In the genomic region with DNA sequence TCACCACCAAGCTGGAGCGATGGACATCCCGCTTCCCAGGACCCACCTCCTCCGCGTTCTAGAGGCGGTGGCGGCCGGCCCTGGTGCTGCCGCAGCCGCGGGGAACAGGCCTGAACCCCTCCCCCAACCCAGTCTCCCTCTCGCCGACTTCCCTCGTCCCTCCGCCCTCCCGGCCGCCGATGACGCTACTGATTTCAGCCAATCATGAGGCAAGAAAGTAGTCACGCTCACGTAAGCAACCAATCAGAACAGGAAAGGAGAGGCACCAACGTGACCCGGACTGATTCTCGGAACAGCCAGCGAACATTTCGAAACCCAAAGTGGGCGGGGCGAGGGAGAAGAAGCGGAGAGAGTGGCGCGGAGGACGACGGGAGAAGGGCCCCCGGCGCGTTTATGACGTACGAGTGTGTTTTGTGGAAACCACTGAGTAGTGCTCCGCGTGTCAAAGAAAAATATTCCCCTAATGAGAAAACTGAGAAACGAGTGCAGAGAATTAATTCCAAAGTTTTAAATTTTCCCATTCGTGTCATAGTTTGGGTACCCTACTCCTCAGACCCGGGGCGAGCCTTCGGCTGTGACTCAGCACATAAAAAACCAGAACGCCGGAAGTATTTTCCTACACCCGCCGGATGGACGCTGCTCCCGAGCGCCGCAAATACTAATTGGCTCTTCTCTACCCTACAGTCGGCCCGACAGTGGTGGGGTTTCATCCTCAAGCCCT, we compare ENCODE assay signal across 8 cellular contexts. TPM values are rescaled to one million over a fixed set of nuclear protein-coding genes. Genes with fewer than 3 reads are reported as not detected.
DNase-seq lines count a peak whose midpoint lies in the region; ATAC-seq, FAIRE-seq and TF ChIP-seq lines count a peak whose summit lies in the region.

A gene with protein sequence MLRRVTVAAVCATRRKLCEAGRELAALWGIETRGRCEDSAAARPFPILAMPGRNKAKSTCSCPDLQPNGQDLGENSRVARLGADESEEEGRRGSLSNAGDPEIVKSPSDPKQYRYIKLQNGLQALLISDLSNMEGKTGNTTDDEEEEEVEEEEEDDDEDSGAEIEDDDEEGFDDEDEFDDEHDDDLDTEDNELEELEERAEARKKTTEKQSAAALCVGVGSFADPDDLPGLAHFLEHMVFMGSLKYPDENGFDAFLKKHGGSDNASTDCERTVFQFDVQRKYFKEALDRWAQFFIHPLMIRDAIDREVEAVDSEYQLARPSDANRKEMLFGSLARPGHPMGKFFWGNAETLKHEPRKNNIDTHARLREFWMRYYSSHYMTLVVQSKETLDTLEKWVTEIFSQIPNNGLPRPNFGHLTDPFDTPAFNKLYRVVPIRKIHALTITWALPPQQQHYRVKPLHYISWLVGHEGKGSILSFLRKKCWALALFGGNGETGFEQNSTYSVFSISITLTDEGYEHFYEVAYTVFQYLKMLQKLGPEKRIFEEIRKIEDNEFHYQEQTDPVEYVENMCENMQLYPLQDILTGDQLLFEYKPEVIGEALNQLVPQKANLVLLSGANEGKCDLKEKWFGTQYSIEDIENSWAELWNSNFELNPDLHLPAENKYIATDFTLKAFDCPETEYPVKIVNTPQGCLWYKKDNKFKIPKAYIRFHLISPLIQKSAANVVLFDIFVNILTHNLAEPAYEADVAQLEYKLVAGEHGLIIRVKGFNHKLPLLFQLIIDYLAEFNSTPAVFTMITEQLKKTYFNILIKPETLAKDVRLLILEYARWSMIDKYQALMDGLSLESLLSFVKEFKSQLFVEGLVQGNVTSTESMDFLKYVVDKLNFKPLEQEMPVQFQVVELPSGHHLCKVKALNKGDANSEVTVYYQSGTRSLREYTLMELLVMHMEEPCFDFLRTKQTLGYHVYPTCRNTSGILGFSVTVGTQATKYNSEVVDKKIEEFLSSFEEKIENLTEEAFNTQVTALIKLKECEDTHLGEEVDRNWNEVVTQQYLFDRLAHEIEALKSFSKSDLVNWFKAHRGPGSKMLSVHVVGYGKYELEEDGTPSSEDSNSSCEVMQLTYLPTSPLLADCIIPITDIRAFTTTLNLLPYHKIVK (minus strand): TSS at position 112 of the 721 bp plus-strand sequence. CDS start 112 bp downstream, outside the sequence.

- 0 to 1% (median 0%) methylated on average over 52 to 54 of the region's 54 CpGs for WGBS in small intestine, 3 donors

- H3K4me3 ChIP-seq in WI38 (ENCODE audit: low read depth, low read length) (peak within 1 kb of the TSS; percentile 100), cardiac fibroblast (replicated peaks in 1 of 2; ENCODE audit: low read depth in 2 of 2, low read length in 2 of 2) (peak within 1 kb of the TSS; percentile 79 to 81), small intestine (ENCODE audit: low read depth in 1 of 2, low read length in 2 of 2) (peak within 1 kb of the TSS; percentile 71 to 78)

- peak; percentile 87 for TF ChIP-seq POLR2A in GM18951 (IDR thresholded peaks at IDR 0.05; ENCODE audit: extremely low read depth, insufficient read depth, insufficient read length)

- peak within 1 kb of the TSS; percentile 92 to 99 for H3K27ac ChIP-seq in small intestine (ENCODE audit: low read depth in 1 of 2, low read length in 1 of 2)

- peaks cover 8 to 9% of the 10 kb centered on the region in 2 donors for H3K4me1 ChIP-seq in small intestine (ENCODE audit: control insufficient read depth in 2 of 2, insufficient read depth in 1 of 2, low read depth in 1 of 2, low read length in 1 of 2)

- no peak for TF ChIP-seq CTCF in WI38 (IDR thresholded peaks at IDR 0.05; ENCODE audit: low read depth, low read length)
- no peak for TF ChIP-seq CTCF in cardiac fibroblast (IDR thresholded peaks at IDR 0.05; ENCODE audit: low read depth, low read length)

- in situ Hi-C loops in GM18951 (cut with MboI; ENCODE audit: low sequenced_read_pairs, unreplicated experiment): no loop called here

- FAIRE-seq in small intestine (lab: Jason Lieb, UNC): peak; percentile 78

- H3K27me3 ChIP-seq in small intestine (ENCODE audit: control insufficient read depth in 2 of 2, insufficient read depth in 2 of 2, low read length in 2 of 2): no peaks in the 10 kb centered on the region

- no peaks in the 10 kb centered on the region for H3K9me3 ChIP-seq in small intestine (ENCODE audit: control insufficient read depth, low read depth)

- ATAC-seq in HG03175 (IDR thresholded peaks at IDR 0.05; ENCODE audit: unreplicated experiment): peak; percentile 91

- H3K36me3 ChIP-seq in small intestine (ENCODE audit: control insufficient read depth in 2 of 2, insufficient read depth in 2 of 2, low read length in 2 of 2): no peaks in the 10 kb centered on the region

- peak; percentile 95 for DNase-seq in AG08396 (ENCODE audit: low spot score)
- peak; percentile 100 for DNase-seq in NCI-H2227 treated with DMSO at 0.1 percent for 48 hours (lab: John Stamatoyannopoulos, UW)
- peak; percentile 100 for DNase-seq in cardiac fibroblast (ENCODE audit: low read depth in 2 of 2)
- DNase-seq in iPS-NIHi11 (ENCODE audit: low spot score): peak; percentile 97
- peak; percentile 100 for DNase-seq in small intestine

RNA-seq across cellular contexts. Expression of the gene that starts here (rescaled TPM):
- polyA plus RNA-seq in small intestine: 10 to 100 TPM; 55.7 to 87.2 (median 71.3) TPM

Comparison
In these comparisons a context has a peak if more than half of its experiments do, and no peak if none do; other contexts are left out.
1. Peak in every context shown above with its lines: DNase-seq, ATAC-seq, H3K4me3 ChIP-seq and H3K27ac ChIP-seq.